ENCODE assay signal across 8 cellular contexts in the genomic region with DNA sequence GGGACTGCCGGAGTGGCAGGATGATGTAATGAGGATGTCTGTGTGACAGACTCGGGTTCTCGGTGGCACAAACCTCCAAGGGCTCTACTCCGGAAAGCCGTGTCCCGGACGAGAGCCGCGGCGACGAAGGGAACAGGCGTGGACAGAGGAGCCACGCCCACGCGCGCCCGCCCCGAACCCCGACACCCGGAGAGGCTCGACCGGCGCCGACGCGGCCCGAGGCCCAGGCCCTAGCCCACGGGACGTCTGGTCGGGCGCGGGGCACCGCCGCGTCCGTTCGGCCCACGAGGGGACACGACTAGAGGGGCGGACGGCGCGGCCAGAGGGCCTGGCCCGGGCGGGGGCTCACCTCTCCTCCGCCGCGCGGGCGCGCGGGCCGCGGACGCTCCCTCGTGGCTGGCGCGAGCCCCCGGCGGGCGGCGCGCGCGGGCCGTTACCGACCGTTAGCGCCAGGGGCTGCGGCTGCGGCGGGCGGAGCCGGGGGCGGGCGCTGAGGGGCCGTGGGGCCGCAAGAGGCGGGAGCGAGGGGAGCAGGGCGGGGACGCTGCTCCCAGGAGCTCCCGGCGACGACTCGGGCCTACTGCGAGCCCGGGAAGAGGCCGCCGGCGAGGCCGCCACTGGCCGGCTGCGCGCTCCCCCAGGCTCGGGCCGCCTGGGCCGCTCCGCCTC. TPM values are rescaled to one million over a fixed set of nuclear protein-coding genes. Genes with fewer than 3 reads are reported as not detected.
DNase-seq lines count a peak whose midpoint lies in the region; ATAC-seq and TF ChIP-seq lines count a peak whose summit lies in the region.

No MANE protein-coding gene starts in this region.

- WGBS in SK-N-SH (ENCODE audit: low lambda C conversion rate): 0% methylated on average over 13 of the region's 99 CpGs
- WGBS in lung, 2 donors: 0 to 1% methylated on average over 66 to 99 of the region's 99 CpGs

- H3K4me3 ChIP-seq in SK-N-SH (ENCODE audit: low read depth in 2 of 2, low read length in 1 of 2) (peak overlapping the region; percentile 81 to 89), lung (peak overlapping the region; percentile 60), tibial artery (peak overlapping the region; percentile 69 to 80)

- POLR2A ChIA-PET in SK-N-SH (lab: Yijun Ruan, JAX): interaction anchor here (0.5 to 1.0 kb wide), 2 partner anchors 166 to 444 kb away, joined by 3 read pairs; no protein-coding TSS in a partner anchor

- no peak overlapping the region for H2AFZ ChIP-seq in SK-N-SH (ENCODE audit: low read depth)

- H3K9ac ChIP-seq in SK-N-SH: peak overlapping the region; percentile 84

- H3K27ac ChIP-seq in SK-N-SH (ENCODE audit: low read depth in 2 of 2, low read length in 1 of 2) (peak overlapping the region; percentile 81 to 95), lung (ENCODE audit: low read depth in 1 of 2, low read length in 1 of 2) (peak overlapping the region; percentile 81 to 90), tibial artery (peak overlapping the region; percentile 94 to 96)

- intact Hi-C loops in tibial artery (cut with DNase I; ENCODE audit: low total_unique reads): no loop called here

- peaks cover 26% of the 10 kb centered on the region for H4K20me1 ChIP-seq in SK-N-SH (ENCODE audit: insufficient read depth)

- TF ChIP-seq CTCF in SK-N-SH (IDR thresholded peaks at IDR 0.05) (no peak), lung (IDR thresholded peaks at IDR 0.05; ENCODE audit: control extremely low read depth, extremely low read depth) (no peak), tibial artery (IDR thresholded peaks at IDR 0.05) (peak in 1 of 2 experiments; percentile 55)

- CTCF ChIA-PET in SK-N-SH (lab: Yijun Ruan, JAX): interaction anchor here (0.7 to 2.3 kb wide), 7 partner anchors 11 to 1186 kb away, joined by 3 to 13 read pairs (median 3); partner anchors contain the start of gene IRX6

- H3F3A ChIP-seq in SK-N-SH (replicated peaks; ENCODE audit: insufficient read depth): peaks cover 32% of the 10 kb centered on the region

- peak; percentile 36 for ATAC-seq in GM21423 (IDR thresholded peaks at IDR 0.05; ENCODE audit: unreplicated experiment)
- peak; percentile 38 for ATAC-seq in lung (ENCODE audit: insufficient read depth, low FRiP score)

- H3K4me2 ChIP-seq in SK-N-SH: peak overlapping the region; percentile 100; the same call in 1 of the 2 replicates

- H3K36me3 ChIP-seq in SK-N-SH (replicated peaks in 1 of 2; ENCODE audit: control insufficient read depth in 1 of 2, insufficient read depth in 2 of 2, low read length in 1 of 2) (peaks cover 1 to 3% of the 10 kb centered on the region in 2 experiments), lung (ENCODE audit: control insufficient read depth in 2 of 2, insufficient read depth in 2 of 2, low read length in 2 of 2) (no peaks in the 10 kb centered on the region), tibial artery (peaks cover 0 to 12% (median 0%) of the 10 kb centered on the region in 3 donors)

- H3K27me3 ChIP-seq in SK-N-SH (ENCODE audit: insufficient read depth): no peaks in the 10 kb centered on the region
- H3K27me3 ChIP-seq in lung (ENCODE audit: control insufficient read depth, insufficient read depth): no peaks in the 10 kb centered on the region
- no peaks in the 10 kb centered on the region for H3K27me3 ChIP-seq in tibial artery

- H3K4me1 ChIP-seq in SK-N-SH (ENCODE audit: control insufficient read depth in 1 of 2, insufficient read depth in 2 of 2, low read depth in 1 of 2, low read length in 1 of 2): peaks cover 8 to 20% of the 10 kb centered on the region in 2 experiments; a peak in 3 of 4 replicates
- peaks cover 0 to 3% of the 10 kb centered on the region in 2 donors for H3K4me1 ChIP-seq in lung (ENCODE audit: control insufficient read depth in 2 of 2, insufficient read depth in 2 of 2, low read length in 2 of 2)
- H3K4me1 ChIP-seq in tibial artery: peaks cover 0 to 52% (median 19%) of the 10 kb centered on the region in 4 donors

- DNase-seq in NCI-H1417 (lab: John Stamatoyannopoulos, UW) (peak; percentile 63 to 72 (median 69)), NCI-H1417 treated with DMSO at 0.1 percent for 48 hours (lab: John Stamatoyannopoulos, UW) (no peak), HK-2 (ENCODE audit: unreplicated experiment) (peak; percentile 67), SK-N-SH (peak; percentile 80), dermis blood vessel endothelial cell (peak; percentile 62), lung (ENCODE audit: low spot score) (peak; percentile 75), tibial artery (peak; percentile 69 to 87)

- no peak for TF ChIP-seq RAD21 in SK-N-SH (IDR thresholded peaks at IDR 0.05; ENCODE audit: low read length)

- H3K79me2 ChIP-seq in SK-N-SH (ENCODE audit: insufficient read depth): peaks cover 58% of the 10 kb centered on the region

- no peaks in the 10 kb centered on the region for H3K9me3 ChIP-seq in SK-N-SH
- peaks cover 0 to 3% of the 10 kb centered on the region in 2 donors for H3K9me3 ChIP-seq in lung (ENCODE audit: control insufficient read depth in 2 of 2, insufficient read depth in 1 of 2, low read length in 1 of 2)
- no peaks in the 10 kb centered on the region for H3K9me3 ChIP-seq in tibial artery

- TF ChIP-seq EP300 in SK-N-SH (IDR thresholded peaks at IDR 0.05; ENCODE audit: borderline replicate concordance in 1 of 2, low read depth in 1 of 2, low read length in 1 of 2): no peak

- no peaks in the 10 kb centered on the region for H3K9me2 ChIP-seq in SK-N-SH

TF ChIP-seq in SK-N-SH, 30 proteins besides CTCF, POLR2A, EP300 and RAD21:
- 0 out of 2 replicates have a peak, but pooled peaks have one; percentile 4 for TF ChIP-seq TAF1 (IDR thresholded peaks at IDR 0.05; ENCODE audit: borderline replicate concordance, low read depth, low read length)
- TF ChIP-seq RCOR1 (IDR thresholded peaks at IDR 0.05; ENCODE audit: low read length): no peak
- no peak for TF ChIP-seq ELF1 (IDR thresholded peaks at IDR 0.05)
- TF ChIP-seq GABPA (IDR thresholded peaks at IDR 0.05; ENCODE audit: low read depth): no peak
- TF ChIP-seq CHD2 (IDR thresholded peaks at IDR 0.05; ENCODE audit: low read length, partially characterized antibody): no peak
- TF ChIP-seq MXI1 (IDR thresholded peaks at IDR 0.05; ENCODE audit: low read depth, low read length): peak; percentile 35; the same call in 1 of the 2 replicates
- TF ChIP-seq FOSL2 (IDR thresholded peaks at IDR 0.05; ENCODE audit: borderline replicate concordance, low read depth): no peak
- TF ChIP-seq TEAD4 (IDR thresholded peaks at IDR 0.05; ENCODE audit: borderline replicate concordance, insufficient read depth): no peak
- TF ChIP-seq FOXM1 (IDR thresholded peaks at IDR 0.05; ENCODE audit: low read depth): no peak
- TF ChIP-seq POLR2AphosphoS5 (IDR thresholded peaks at IDR 0.05; ENCODE audit: low read depth, low read length): peak; percentile 9; the same call in 1 of the 2 replicates

RNA-seq across cellular contexts. Expression of gene IRX5, which starts 2.1 kb away (rescaled TPM):
- polyA plus RNA-seq in SK-N-SH (2012; rRNA removed) (1.0 and 1.4 TPM in 2 replicates), lung (10 to 100 TPM in 1 of 2 donors, 1 to 10 TPM in 1; 5.6 to 22.5 TPM)
- polyA plus RNA-seq in SK-N-SH (2012; cell fraction: cytosol; rRNA removed): 0.91 and 1.3 TPM in 2 replicates
- 1.8 and 2.5 TPM in 2 replicates for polyA plus RNA-seq in SK-N-SH (2012; cell fraction: nucleus; rRNA removed)
- total RNA-seq in dermis blood vessel endothelial cell (0.51 and 0.79 TPM in 2 replicates), lung (10 to 100 TPM; 29.0 to 30.2 TPM)

Comparison
In these comparisons a context has a peak if more than half of its experiments do, and no peak if none do; other contexts are left out.
1. RNA of gene IRX5, which starts 2.1 kb away (total RNA-seq): 29.0 to 30.2 TPM in lung; 0.51 to 0.79 TPM in dermis blood vessel endothelial cell; every median in the first group is over 10 times any median in the second.
2. Peak in every context shown above with its lines, with median percentiles within 50 percentile points of each other: H3K27ac ChIP-seq and H3K4me3 ChIP-seq.